In genomic region chr14:103259801-103260628, GRCh38 we compare ENCODE assay signal across 11 cellular contexts.
DNase-seq lines count a peak whose midpoint lies in the region; TF ChIP-seq lines count a peak whose summit lies in the region.
"Had no signal": no experiment of that assay in that cellular context is flagged by ENCODE, and none has a peak within 500 bp of the region (broad histone marks: within the 10 kb centered on the region; RNA-seq: fewer than 3 reads in every experiment).

No MANE protein-coding gene starts in this region.

- peak overlapping the region in 2 of 4 donors; percentile 5 to 60 for H3K4me3 ChIP-seq in adrenal gland
- H3K4me3 ChIP-seq in thyroid gland (replicated peaks in 1 of 3): peak overlapping the region in 2 of 3 donors; percentile 23 to 30

- H3K4me1 ChIP-seq in adrenal gland (replicated peaks in 1 of 2) (peaks cover 0 to 3% of the 10 kb centered on the region in 2 donors), thyroid gland (no peaks in the 10 kb centered on the region)

- H3K27me3 ChIP-seq in adrenal gland: no peaks in the 10 kb centered on the region
- H3K27me3 ChIP-seq in thyroid gland: no peaks in the 10 kb centered on the region

- H3K27ac ChIP-seq in adrenal gland: peak overlapping the region in 4 of 5 donors; percentile 17 to 78 (median 54)
- peak overlapping the region in 2 of 3 donors; percentile 39 to 80 for H3K27ac ChIP-seq in thyroid gland

- DNase-seq in NCI-H510A treated with DMSO at 0.1 percent for 48 hours (lab: John Stamatoyannopoulos, UW): peak; percentile 52
- no peak for DNase-seq in NCI-H510A (lab: John Stamatoyannopoulos, UW)
- DNase-seq in adrenal gland: peak in 3 of 7 donors; percentile 21 to 50 (median 23)
- DNase-seq in kidney tubule cell (ENCODE audit: low spot score): peak; percentile 81
- no peak for DNase-seq in thyroid gland
- no peak for DNase-seq in SIG-M5 treated with dmso at 0.1 percent for 504 hours (lab: John Stamatoyannopoulos, UW; ENCODE audit: unreplicated experiment)
- no peak for DNase-seq in cerebellar nuclear complex (lab: John Stamatoyannopoulos, UW)
- DNase-seq in HuH-7 (ENCODE audit: low spot score): no peak
- DNase-seq: activated CD4-positive, CD25-positive, alpha-beta regulatory T cell; DND-41; stimulated activated naive CD4-positive, alpha-beta T cell treated with Interleukin-2 at 50 U/mL for 16 hours had no signal

- TF ChIP-seq POLR2A in adrenal gland (IDR thresholded peaks at IDR 0.05) (no peak), thyroid gland (IDR thresholded peaks at IDR 0.05) (no peak)

- H3K9me3 ChIP-seq in adrenal gland (replicated peaks in 1 of 3) (no peaks in the 10 kb centered on the region), thyroid gland (no peaks in the 10 kb centered on the region)

- TF ChIP-seq CTCF in adrenal gland (IDR thresholded peaks at IDR 0.05) (no peak), thyroid gland (IDR thresholded peaks at IDR 0.05) (no peak)

- WGBS in adrenal gland, 4 donors: 51 to 59% (median 53%) methylated on average over 18 to 19 of the region's 19 CpGs
- 54 to 67% methylated on average over 18 to 19 of the region's 19 CpGs for WGBS in thyroid gland, 2 donors

- intact Hi-C loops in adrenal gland (cut with DNase I): no loop called here
- intact Hi-C loops in thyroid gland (cut with DNase I): no loop called here

- H3K36me3 ChIP-seq in adrenal gland (replicated peaks in 1 of 2): no peaks in the 10 kb centered on the region
- H3K36me3 ChIP-seq in thyroid gland: no peaks in the 10 kb centered on the region

Comparison
In these comparisons a context has a peak if more than half of its experiments do, and no peak if none do; other contexts are left out.
1. DNase-seq: peak in NCI-H510A treated with DMSO at 0.1 percent for 48 hours (single experiment) and kidney tubule cell (single experiment); none in NCI-H510A (single experiment), thyroid gland (0 of 2), SIG-M5 treated with dmso at 0.1 percent for 504 hours (single experiment), cerebellar nuclear complex (0 of 2) and HuH-7 (single experiment).